Comparison of ENCODE assay signal across 13 cellular contexts in genomic region chr3:40170395-40170794, GRCh38.
DNase-seq lines count a peak whose midpoint lies in the region; ATAC-seq and TF ChIP-seq lines count a peak whose summit lies in the region.
"Had no signal": no experiment of that assay in that cellular context is flagged by ENCODE, and none has a peak within 500 bp of the region (broad histone marks: within the 10 kb centered on the region; RNA-seq: fewer than 3 reads in every experiment).

No MANE protein-coding gene starts in this region.

- no peak overlapping the region for H3K27ac ChIP-seq in right atrium auricular region
- H3K27ac ChIP-seq: breast epithelium, right lobe of liver had no signal

- peak overlapping the region; percentile 63 for H3K4me3 Mint-ChIP-seq in T-helper 17 cell

- H3K27me3 Mint-ChIP-seq in T-helper 17 cell: peaks cover 61% of the 10 kb centered on the region

- H3K27ac Mint-ChIP-seq in T-helper 17 cell: no peak overlapping the region

- H3K4me1 ChIP-seq in right atrium auricular region: no peaks in the 10 kb centered on the region
- H3K4me1 ChIP-seq: breast epithelium, right lobe of liver had no signal

- peaks cover 7% of the 10 kb centered on the region for H3K36me3 Mint-ChIP-seq in T-helper 17 cell (ENCODE audit: low read depth)
- H3K36me3 Mint-ChIP-seq: CD8-positive, alpha-beta memory T cell had no signal

- no peak for TF ChIP-seq CTCF in right atrium auricular region (IDR thresholded peaks at IDR 0.05)

- peaks cover 3% of the 10 kb centered on the region for H3K4me1 Mint-ChIP-seq in T-helper 17 cell

- H3K27me3 ChIP-seq in right atrium auricular region: no peaks in the 10 kb centered on the region
- H3K27me3 ChIP-seq: breast epithelium, right lobe of liver had no signal

- H3K9me3 ChIP-seq in T-helper 17 cell (ENCODE audit: control insufficient read depth, low read length, poor library complexity, severe bottlenecking) (no peaks in the 10 kb centered on the region), right atrium auricular region (no peaks in the 10 kb centered on the region)
- H3K9me3 ChIP-seq: breast epithelium, right lobe of liver had no signal

- DNase-seq in T-helper 17 cell (no peak), right atrium auricular region (ENCODE audit: low spot score) (no peak), retina (no peak), iPS-NIHi7 (ENCODE audit: extremely low spot score) (no peak)
- DNase-seq in activated CD4-positive, CD25-positive, alpha-beta regulatory T cell (lab: John Stamatoyannopoulos, UW): no peak
- DNase-seq: CD8-positive, alpha-beta memory T cell; NCI-H1105 treated with DMSO at 0.1 percent for 48 hours; right lobe of liver had no signal

- H3K36me3 ChIP-seq in right atrium auricular region: no peaks in the 10 kb centered on the region
- H3K36me3 ChIP-seq: breast epithelium, right lobe of liver had no signal

- ATAC-seq in GM18505 (IDR thresholded peaks at IDR 0.05; ENCODE audit: unreplicated experiment) (peak; percentile 95), GM19467 (IDR thresholded peaks at IDR 0.05; ENCODE audit: unreplicated experiment) (peak; percentile 98), HG02981 (IDR thresholded peaks at IDR 0.05; ENCODE audit: unreplicated experiment) (peak; percentile 98), T-helper 17 cell (no peak)
- ATAC-seq: right lobe of liver had no signal

- H3K4me3 ChIP-seq in right atrium auricular region: no peak overlapping the region
- H3K4me3 ChIP-seq: breast epithelium, lung, right lobe of liver had no signal

- no peak for TF ChIP-seq POLR2A in GM18505 (IDR thresholded peaks at IDR 0.05; ENCODE audit: borderline replicate concordance, extremely low read depth, insufficient read depth, insufficient read length)
